ENCODE assay signal across 2 cellular contexts in the genomic region with DNA sequence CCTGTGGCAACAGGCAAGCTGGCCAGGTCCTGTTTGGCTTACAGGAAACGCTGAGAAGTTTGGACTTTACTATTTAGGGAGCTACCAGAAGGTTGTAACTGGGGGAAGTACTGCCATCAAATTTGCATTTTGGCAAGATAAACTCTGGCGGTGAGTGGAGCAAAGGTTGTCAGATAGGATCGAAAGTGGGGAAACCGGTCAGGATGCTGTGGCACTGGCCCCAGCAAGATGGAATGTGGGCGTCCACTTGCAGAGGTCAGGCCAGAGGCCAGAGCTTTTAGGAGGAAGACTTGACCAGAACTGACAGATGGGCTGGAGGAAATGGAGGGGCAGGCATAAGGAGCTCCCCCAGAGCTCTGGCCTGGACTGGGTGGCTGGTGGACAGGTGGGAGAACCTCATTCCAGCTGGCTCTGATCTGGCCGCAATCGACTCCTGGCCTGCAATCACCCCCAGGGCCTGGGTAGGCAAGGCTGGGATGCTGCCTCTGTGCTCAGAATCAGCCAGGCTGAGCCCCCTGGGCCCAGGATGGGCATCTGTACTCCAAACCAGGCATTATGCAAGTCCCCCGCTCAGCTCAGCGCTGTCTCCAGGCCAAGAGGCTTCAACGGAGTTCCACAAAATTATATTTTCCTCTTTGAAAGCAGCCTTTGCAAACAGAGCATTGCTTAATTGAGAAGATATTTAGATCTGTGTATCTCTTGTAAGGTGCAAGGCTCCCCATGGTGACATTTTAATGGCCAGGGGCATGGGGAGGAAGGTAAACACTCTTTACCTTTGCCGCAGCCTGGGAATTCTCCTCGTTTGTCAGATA.
TF ChIP-seq lines count a peak whose summit lies in the region.

No MANE protein-coding gene starts in this region.

TF ChIP-seq in WTC11, 78 proteins besides CTCF, POLR2A, EP300 and RAD21 (continued from another document):
- TF ChIP-seq, protein P1, sequence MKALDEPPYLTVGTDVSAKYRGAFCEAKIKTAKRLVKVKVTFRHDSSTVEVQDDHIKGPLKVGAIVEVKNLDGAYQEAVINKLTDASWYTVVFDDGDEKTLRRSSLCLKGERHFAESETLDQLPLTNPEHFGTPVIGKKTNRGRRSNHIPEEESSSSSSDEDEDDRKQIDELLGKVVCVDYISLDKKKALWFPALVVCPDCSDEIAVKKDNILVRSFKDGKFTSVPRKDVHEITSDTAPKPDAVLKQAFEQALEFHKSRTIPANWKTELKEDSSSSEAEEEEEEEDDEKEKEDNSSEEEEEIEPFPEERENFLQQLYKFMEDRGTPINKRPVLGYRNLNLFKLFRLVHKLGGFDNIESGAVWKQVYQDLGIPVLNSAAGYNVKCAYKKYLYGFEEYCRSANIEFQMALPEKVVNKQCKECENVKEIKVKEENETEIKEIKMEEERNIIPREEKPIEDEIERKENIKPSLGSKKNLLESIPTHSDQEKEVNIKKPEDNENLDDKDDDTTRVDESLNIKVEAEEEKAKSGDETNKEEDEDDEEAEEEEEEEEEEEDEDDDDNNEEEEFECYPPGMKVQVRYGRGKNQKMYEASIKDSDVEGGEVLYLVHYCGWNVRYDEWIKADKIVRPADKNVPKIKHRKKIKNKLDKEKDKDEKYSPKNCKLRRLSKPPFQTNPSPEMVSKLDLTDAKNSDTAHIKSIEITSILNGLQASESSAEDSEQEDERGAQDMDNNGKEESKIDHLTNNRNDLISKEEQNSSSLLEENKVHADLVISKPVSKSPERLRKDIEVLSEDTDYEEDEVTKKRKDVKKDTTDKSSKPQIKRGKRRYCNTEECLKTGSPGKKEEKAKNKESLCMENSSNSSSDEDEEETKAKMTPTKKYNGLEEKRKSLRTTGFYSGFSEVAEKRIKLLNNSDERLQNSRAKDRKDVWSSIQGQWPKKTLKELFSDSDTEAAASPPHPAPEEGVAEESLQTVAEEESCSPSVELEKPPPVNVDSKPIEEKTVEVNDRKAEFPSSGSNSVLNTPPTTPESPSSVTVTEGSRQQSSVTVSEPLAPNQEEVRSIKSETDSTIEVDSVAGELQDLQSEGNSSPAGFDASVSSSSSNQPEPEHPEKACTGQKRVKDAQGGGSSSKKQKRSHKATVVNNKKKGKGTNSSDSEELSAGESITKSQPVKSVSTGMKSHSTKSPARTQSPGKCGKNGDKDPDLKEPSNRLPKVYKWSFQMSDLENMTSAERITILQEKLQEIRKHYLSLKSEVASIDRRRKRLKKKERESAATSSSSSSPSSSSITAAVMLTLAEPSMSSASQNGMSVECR (CRISPR knock-in tag; IDR thresholded peaks at IDR 0.05; ENCODE audit: borderline replicate concordance): no peak
- no peak for TF ChIP-seq SP1 (CRISPR knock-in tag; conservative IDR thresholded peaks at IDR 0.05)
- TF ChIP-seq SMAD4 (CRISPR knock-in tag; IDR thresholded peaks at IDR 0.05): no peak
- TF ChIP-seq ZNF423 (CRISPR knock-in tag; IDR thresholded peaks at IDR 0.05): no peak

TF ChIP-seq in liver, 16 proteins besides CTCF, POLR2A, EP300 and RAD21 (continued from another document):
- TF ChIP-seq REST (IDR thresholded peaks at IDR 0.05) (peak; percentile 78), SP1 (IDR thresholded peaks at IDR 0.05) (peak; percentile 100), MAX (IDR thresholded peaks at IDR 0.05) (peak; percentile 93)
